ENCODE assay signal across 10 cellular contexts in genomic region chr15:70703483-70703882, GRCh38. TPM values are rescaled to one million over a fixed set of nuclear protein-coding genes. Genes with fewer than 3 reads are reported as not detected.
DNase-seq lines count a peak whose midpoint lies in the region; ATAC-seq, FAIRE-seq and TF ChIP-seq lines count a peak whose summit lies in the region.
"Had no signal": no experiment of that assay in that cellular context is flagged by ENCODE, and none has a peak within 500 bp of the region (broad histone marks: within the 10 kb centered on the region; RNA-seq: fewer than 3 reads in every experiment).

No MANE protein-coding gene starts in this region.

- H2AK5ac ChIP-seq in IMR-90 (ENCODE audit: low read depth, low read length) (peak overlapping the region; percentile 25; the same call in 1 of the 2 replicates), mesendoderm (ENCODE audit: low read length) (no peak overlapping the region)

- peak overlapping the region; percentile 18 for H2BK5ac ChIP-seq in IMR-90 (ENCODE audit: low read depth, low read length, poor library complexity, severe bottlenecking)
- peak overlapping the region; percentile 79 for H2BK5ac ChIP-seq in mesendoderm (ENCODE audit: low read length)

- H2AFZ ChIP-seq in IMR-90 (replicated peaks; ENCODE audit: low read length, poor library complexity) (no peak overlapping the region), endothelial cell of umbilical vein (ENCODE audit: low read depth, low read length) (no peak overlapping the region)

- H3K9me3 ChIP-seq in IMR-90 (ENCODE audit: control insufficient read depth, insufficient read depth, low read length) (no peaks in the 10 kb centered on the region), endothelial cell of umbilical vein (replicated peaks; ENCODE audit: control insufficient read depth, insufficient read depth, low read length) (no peaks in the 10 kb centered on the region)
- H3K9me3 ChIP-seq: neutrophil had no signal

- FAIRE-seq in endothelial cell of umbilical vein (lab: Jason Lieb, UNC) = no peak

- H3K36me3 ChIP-seq in IMR-90 (ENCODE audit: control insufficient read depth, insufficient read depth, low read length) (no peaks in the 10 kb centered on the region), endothelial cell of umbilical vein (ENCODE audit: control insufficient read depth in 2 of 2, extremely low read depth in 1 of 2, insufficient read depth in 2 of 2, low read length in 2 of 2) (no peaks in the 10 kb centered on the region), mesendoderm (ENCODE audit: control insufficient read depth, insufficient read depth, low read length) (no peaks in the 10 kb centered on the region)
- H3K36me3 ChIP-seq: neutrophil had no signal

- H4K20me1 ChIP-seq in IMR-90 (ENCODE audit: insufficient read depth, low read length) = peaks cover 49% of the 10 kb centered on the region
- no peaks in the 10 kb centered on the region for H4K20me1 ChIP-seq in endothelial cell of umbilical vein (replicated peaks; ENCODE audit: control insufficient read depth, extremely low read depth, insufficient read depth, low read length)

- CTCF ChIA-PET in IMR-90 (lab: Yijun Ruan, JAX) = interaction anchor here (0.6 kb wide), 1 partner anchor 783 kb away, joined by 5 read pairs; no protein-coding TSS in a partner anchor
- CTCF ChIA-PET in endothelial cell of umbilical vein (lab: Charles Lee) = interaction anchor here (0.9 to 4.7 kb wide), 7 partner anchors 10 to 108 kb away, joined by 3 to 73 read pairs (median 8); no protein-coding TSS in a partner anchor

- no TSS peak for BruUV-seq in IMR-90 (replicated peaks; lab: Mats Ljungman, UMichigan)
- no TSS peak for BruUV-seq in endothelial cell of umbilical vein (replicated peaks; lab: Mats Ljungman, UMichigan)

- H2BK120ac ChIP-seq in IMR-90 (ENCODE audit: low read depth, low read length) = peak overlapping the region; percentile 20; the same call in 1 of the 2 replicates
- H2BK120ac ChIP-seq in mesendoderm (ENCODE audit: low read depth, low read length) = no peak overlapping the region

- H3K4me3 ChIP-seq in IMR-90 (ENCODE audit: insufficient read depth, low read depth, low read length) (no peak overlapping the region), endothelial cell of umbilical vein (replicated peaks in 1 of 3; ENCODE audit: insufficient read depth in 1 of 3, low read depth in 1 of 3, low read length in 3 of 3) (peak overlapping the region in 1 of 3 experiments; percentile 96), mesendoderm (ENCODE audit: low read length) (no peak overlapping the region)

- intact Hi-C loops in IMR-90 (cut with micrococcal nuclease) = no loop called here
- intact Hi-C loops in endothelial cell of umbilical vein (cut with micrococcal nuclease) = loop anchor here (2.0 to 10.0 kb wide), 5 partner anchors 59 to 671 kb away; partner anchors contain the start of gene UACA

- dilution Hi-C loops in IMR-90 (cut with HindIII; ENCODE audit: low sequenced_read_pairs, unreplicated experiment) = no loop called here
- dilution Hi-C loops in endothelial cell of umbilical vein (cut with MboI; ENCODE audit: extremely low pct_ligation_motif_present, low sequenced_read_pairs) = no loop called here

- peak overlapping the region; percentile 19; the same call in 1 of the 2 replicates for H3K27ac ChIP-seq in IMR-90 (ENCODE audit: insufficient read depth, low read length)
- peak overlapping the region; percentile 94 for H3K27ac ChIP-seq in endothelial cell of umbilical vein (ENCODE audit: insufficient read depth, low read depth, low read length)
- peak overlapping the region; percentile 39 for H3K27ac ChIP-seq in mesendoderm (ENCODE audit: low read depth, low read length)
- H3K27ac ChIP-seq: neutrophil had no signal

- peaks cover 50% of the 10 kb centered on the region for H3K4me1 Mint-ChIP-seq in type B pancreatic cell (ENCODE audit: unreplicated experiment)

- no peak overlapping the region for H2BK15ac ChIP-seq in IMR-90 (ENCODE audit: low read depth, low read length)
- H2BK15ac ChIP-seq in mesendoderm (replicated peaks; ENCODE audit: low read depth) = no peak overlapping the region

- H2BK20ac ChIP-seq in IMR-90 (ENCODE audit: low read depth, low read length) = peak overlapping the region; percentile 47; the same call in 1 of the 2 replicates

- H3K9me1 ChIP-seq in IMR-90 (ENCODE audit: insufficient read depth, low read length) = peaks cover 4% of the 10 kb centered on the region; the same call in 1 of the 2 replicates
- no peaks in the 10 kb centered on the region for H3K9me1 ChIP-seq in endothelial cell of umbilical vein (replicated peaks; ENCODE audit: control insufficient read depth, extremely low read depth, insufficient read depth, low read length)

- H3K4me1 ChIP-seq in IMR-90 (ENCODE audit: control insufficient read depth, insufficient read depth, low read length) = peaks cover 18% of the 10 kb centered on the region
- peaks cover 44% of the 10 kb centered on the region for H3K4me1 ChIP-seq in endothelial cell of umbilical vein (ENCODE audit: control insufficient read depth, extremely low read depth, insufficient read depth, low read length)
- peaks cover 21% of the 10 kb centered on the region for H3K4me1 ChIP-seq in mesendoderm (ENCODE audit: control insufficient read depth, low read depth, low read length)

- no peak overlapping the region for H3K9ac ChIP-seq in IMR-90 (ENCODE audit: low read depth, low read length)
- peak overlapping the region; percentile 95 for H3K9ac ChIP-seq in endothelial cell of umbilical vein (replicated peaks; ENCODE audit: extremely low read depth, insufficient read depth, low read length)
- H3K9ac ChIP-seq in mesendoderm (ENCODE audit: low read length) = peak overlapping the region; percentile 9

- H3K56ac ChIP-seq in IMR-90 (ENCODE audit: extremely low read depth, insufficient read depth, low read length) (no peak overlapping the region), mesendoderm (ENCODE audit: low read length) (peak overlapping the region; percentile 37)

- TF ChIP-seq CTCF in IMR-90 (conservative IDR thresholded peaks at IDR 0.05; ENCODE audit: low read depth, low read length) (no peak), endothelial cell of umbilical vein (IDR thresholded peaks at IDR 0.05; ENCODE audit: extremely low read depth in 1 of 2, insufficient read depth in 1 of 2, low read depth in 1 of 2, low read length in 2 of 2) (no peak), type B pancreatic cell (conservative IDR thresholded peaks at IDR 0.05) (no peak)

- H3K79me2 ChIP-seq in endothelial cell of umbilical vein (ENCODE audit: control insufficient read depth, insufficient read depth, low read length) (peaks cover 70% of the 10 kb centered on the region), mesendoderm (ENCODE audit: control insufficient read depth, insufficient read depth, low read length) (peaks cover 4% of the 10 kb centered on the region)

- peak overlapping the region; percentile 13; the same call in 1 of the 2 replicates for H4K91ac ChIP-seq in IMR-90 (ENCODE audit: insufficient read depth, low read depth, low read length)

- H3K79me1 ChIP-seq in IMR-90 (ENCODE audit: low read depth in 1 of 2, low read length in 2 of 2) (peaks cover 17 to 59% of the 10 kb centered on the region in 2 experiments), mesendoderm (ENCODE audit: low read length) (peaks cover 2% of the 10 kb centered on the region)

- peak overlapping the region in 1 of 2 experiments; percentile 56; a peak in 2 of 4 replicates for H4K8ac ChIP-seq in IMR-90 (ENCODE audit: low read depth in 2 of 2, low read length in 2 of 2)
- H4K8ac ChIP-seq in mesendoderm (ENCODE audit: low read depth, low read length) = no peak overlapping the region

- TF ChIP-seq RAD21 in IMR-90 (IDR thresholded peaks at IDR 0.05; ENCODE audit: low read length) = no peak

- H4K5ac ChIP-seq in IMR-90 (ENCODE audit: low read depth, low read length) = peak overlapping the region; percentile 2
- H4K5ac ChIP-seq in mesendoderm (ENCODE audit: low read length) = peak overlapping the region; percentile 27

- H2AK9ac ChIP-seq in IMR-90 (replicated peaks; ENCODE audit: low read depth, low read length, poor library complexity) = no peak overlapping the region

- peak overlapping the region; percentile 80 for H3K23ac ChIP-seq in IMR-90 (ENCODE audit: low read depth, low read length)
- no peak overlapping the region for H3K23ac ChIP-seq in mesendoderm (ENCODE audit: low read length)

- DNase-seq in IMR-90 (no peak), endothelial cell of umbilical vein (ENCODE audit: low read depth, low spot score) (no peak), mesendoderm (peak; percentile 85), type B pancreatic cell (ENCODE audit: extremely low spot score, unreplicated experiment) (no peak), mucosa of gallbladder (ENCODE audit: low spot score) (no peak), T-helper 9 cell (no peak), KG1 (lab: John Stamatoyannopoulos, UW) (no peak)

- ATAC-seq in IMR-90 (ENCODE audit: low read depth) = peak; percentile 16
- ATAC-seq in HG03039 (IDR thresholded peaks at IDR 0.05; ENCODE audit: unreplicated experiment) = no peak

- WGBS in IMR-90 (ENCODE audit: extremely low coverage in 2 of 2, insufficient read length in 1 of 2), 2 experiments = 78% methylated on average over 3 of the region's 5 CpGs; no CpG with 5 or more reads in 1 of the 2 experiments
- WGBS in mesendoderm (ENCODE audit: extremely low coverage, insufficient coverage, low lambda C conversion rate) = no CpG with 5 or more reads among the region's 5 CpGs

- H3K4me2 ChIP-seq in IMR-90 (ENCODE audit: low read depth, low read length) (peak overlapping the region; percentile 19; the same call in 1 of the 2 replicates), endothelial cell of umbilical vein (ENCODE audit: insufficient read depth, low read length) (peak overlapping the region; percentile 97), mesendoderm (ENCODE audit: low read length) (no peak overlapping the region)

- peak overlapping the region; percentile 63 for H3K4ac ChIP-seq in IMR-90 (ENCODE audit: low read depth, low read length)
- H3K4ac ChIP-seq in mesendoderm (ENCODE audit: low read depth, low read length) = no peak overlapping the region

- no peak overlapping the region for H3K18ac ChIP-seq in IMR-90 (ENCODE audit: low read depth, low read length)
- peak overlapping the region; percentile 85 for H3K18ac ChIP-seq in mesendoderm (ENCODE audit: low read length)

- H3K14ac ChIP-seq in IMR-90 (replicated peaks; ENCODE audit: low read depth, low read length) = peak overlapping the region; percentile 18

- H3K27me3 Mint-ChIP-seq in type B pancreatic cell = no peaks in the 10 kb centered on the region

- no peaks in the 10 kb centered on the region for H3K36me3 Mint-ChIP-seq in type B pancreatic cell
- H3K36me3 Mint-ChIP-seq: IgD-negative memory B cell had no signal

- POLR2A ChIA-PET in IMR-90 (lab: Charles Lee; ENCODE audit: unreplicated experiment) (no interaction called here), endothelial cell of umbilical vein (lab: Charles Lee) (interaction anchor here (0.7 to 1.2 kb wide), 2 partner anchors 12 to 19 kb away, joined by 3 to 6 read pairs; no protein-coding TSS in a partner anchor)

- peak overlapping the region; percentile 7 for H3K27ac Mint-ChIP-seq in type B pancreatic cell
- H3K27ac Mint-ChIP-seq: IgD-negative memory B cell had no signal

- in situ Hi-C loops in IMR-90 (cut with MboI; ENCODE audit: low sequenced_read_pairs) = no loop called here

- H3K4me3 Mint-ChIP-seq in type B pancreatic cell = peak overlapping the region; percentile 7
- H3K4me3 Mint-ChIP-seq: IgD-negative memory B cell had no signal

- H3K9me3 Mint-ChIP-seq in type B pancreatic cell = no peaks in the 10 kb centered on the region

- no peak for TF ChIP-seq POLR2A in IMR-90 (IDR thresholded peaks at IDR 0.05; ENCODE audit: low read depth, low read length)
- peak; percentile 30 for TF ChIP-seq POLR2A in endothelial cell of umbilical vein (IDR thresholded peaks at IDR 0.05; ENCODE audit: low read depth, low read length)

- H3K27me3 ChIP-seq in IMR-90 (ENCODE audit: control insufficient read depth, insufficient read depth, low read length) = no peaks in the 10 kb centered on the region
- no peaks in the 10 kb centered on the region for H3K27me3 ChIP-seq in endothelial cell of umbilical vein (ENCODE audit: control insufficient read depth in 2 of 2, insufficient read depth in 2 of 2, low read length in 2 of 2)
- no peaks in the 10 kb centered on the region for H3K27me3 ChIP-seq in mesendoderm (ENCODE audit: insufficient read depth, low read length, poor library complexity)

RNA-seq across cellular contexts. Expression of gene UACA, which starts 59.9 kb away (rescaled TPM):
- 505 and 507 TPM in 2 replicates for total RNA-seq in IMR-90 (2012; rRNA removed)
- 127 and 156 TPM in 2 replicates for polyA plus RNA-seq in IMR-90 (2012; rRNA removed)
- 34.2 and 47.8 TPM in 2 replicates for polyA plus RNA-seq in IMR-90 (2012; cell fraction: cytosol; rRNA removed)
- polyA plus RNA-seq in IMR-90 (2012; cell fraction: nucleus; rRNA removed; ENCODE audit: low replicate concordance) = 121 and 277 TPM in 2 replicates
- total RNA-seq in endothelial cell of umbilical vein = 270 and 292 TPM in 2 replicates
- polyA plus RNA-seq in endothelial cell of umbilical vein = 167 and 219 TPM in 2 replicates
- 80.1 and 99.7 TPM in 2 replicates for polyA plus RNA-seq in endothelial cell of umbilical vein (2011; cell fraction: cytosol; rRNA removed)
- 468 and 497 TPM in 2 replicates for polyA plus RNA-seq in endothelial cell of umbilical vein (2011; cell fraction: nucleus; rRNA removed)
- polyA plus RNA-seq in endothelial cell of umbilical vein (2012) = 81.1 and 104 TPM in 2 replicates
- polyA minus RNA-seq in endothelial cell of umbilical vein = 784 and 840 TPM in 2 replicates
- polyA minus RNA-seq in endothelial cell of umbilical vein (2011; cell fraction: cytosol; rRNA and poly(A)+ RNA removed) = 17.6 TPM
- polyA minus RNA-seq in endothelial cell of umbilical vein (2011; cell fraction: nucleus; rRNA and poly(A)+ RNA removed) = 795 and 1,008 TPM in 2 replicates
- polyA plus RNA-seq in mesendoderm (2013, experiment 1 of 2) = 19.1 TPM
- polyA plus RNA-seq in mesendoderm (2013, experiment 2 of 2) = 18.8 TPM
- total RNA-seq in type B pancreatic cell (ENCODE audit: low replicate concordance) = 31.0 and 36.4 TPM in 2 replicates
- total RNA-seq in mucosa of gallbladder = 62.2 TPM

Comparison
In these comparisons a context has a peak if more than half of its experiments do, and no peak if none do; other contexts are left out.
1. H3K27ac ChIP-seq: peak in every context shown above with its lines; median percentile 94 in endothelial cell of umbilical vein; 39 in mesendoderm; 19 in IMR-90.